Comparison of ENCODE assay signal across 14 cellular contexts in the genomic region with DNA sequence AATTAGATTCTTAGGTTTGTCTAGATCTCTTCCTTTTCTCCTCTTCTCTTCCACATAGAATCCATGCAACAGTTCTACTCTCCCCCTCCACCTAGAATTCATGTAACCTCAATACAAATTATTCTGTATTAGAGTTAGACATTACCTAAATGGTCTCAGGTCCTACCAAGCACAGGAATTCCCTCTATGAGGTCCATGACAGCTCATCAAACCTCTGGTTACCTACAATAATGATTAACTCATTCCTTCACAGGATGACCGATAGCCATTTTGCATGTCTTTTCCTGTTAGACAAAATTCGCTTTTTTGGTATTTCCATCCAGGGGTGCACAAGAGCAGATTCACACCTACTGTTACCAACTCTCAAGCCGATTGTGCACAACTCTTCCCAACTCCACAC. TPM values are rescaled to one million over a fixed set of nuclear protein-coding genes. Genes with fewer than 3 reads are reported as not detected.
DNase-seq lines count a peak whose midpoint lies in the region; ATAC-seq and TF ChIP-seq lines count a peak whose summit lies in the region.
"Had no signal": no experiment of that assay in that cellular context is flagged by ENCODE, and none has a peak within 500 bp of the region (broad histone marks: within the 10 kb centered on the region; RNA-seq: fewer than 3 reads in every experiment).

No MANE protein-coding gene starts in this region.

- no peaks in the 10 kb centered on the region for H3K36me3 Mint-ChIP-seq in nephron (ENCODE audit: low read depth)
- H3K36me3 Mint-ChIP-seq: CD4-positive, alpha-beta memory T cell had no signal

- peaks cover 14% of the 10 kb centered on the region for H3K27me3 Mint-ChIP-seq in nephron (ENCODE audit: low read depth)

- H3K27ac Mint-ChIP-seq in nephron, result peak overlapping the region; percentile 59 to 87 (median 72)
- H3K27ac Mint-ChIP-seq: CD4-positive, alpha-beta memory T cell; GM23338 had no signal

- peaks cover 3% of the 10 kb centered on the region for H3K9me3 Mint-ChIP-seq in nephron
- H3K9me3 Mint-ChIP-seq: GM23338 had no signal

- peaks cover 39% of the 10 kb centered on the region for H3K4me1 Mint-ChIP-seq in nephron
- H3K4me1 Mint-ChIP-seq: CD4-positive, alpha-beta memory T cell had no signal

- peak overlapping the region in 1 of 3 experiments; percentile 39 for H3K4me3 Mint-ChIP-seq in nephron
- H3K4me3 Mint-ChIP-seq: CD4-positive, alpha-beta memory T cell; GM23338 had no signal

- DNase-seq in glomerular visceral epithelial cell (ENCODE audit: extremely low spot score) (peak; percentile 60), dermis blood vessel endothelial cell (no peak)
- DNase-seq: BE2C; CD4-positive, alpha-beta memory T cell; DMS79; H7 had no signal

- no peak for TF ChIP-seq CTCF in nephron (IDR thresholded peaks at IDR 0.05; ENCODE audit: unreplicated experiment in 3 of 3)

- peak; percentile 48 for ATAC-seq in GM18508 (IDR thresholded peaks at IDR 0.05; ENCODE audit: insufficient read depth, unreplicated experiment)
- peak; percentile 60 for ATAC-seq in GM21381 (IDR thresholded peaks at IDR 0.05; ENCODE audit: unreplicated experiment)
- ATAC-seq in GM18873 (IDR thresholded peaks at IDR 0.05; ENCODE audit: low FRiP score, unreplicated experiment), result no peak
- no peak for ATAC-seq in HG03460 (IDR thresholded peaks at IDR 0.05; ENCODE audit: unreplicated experiment)
- ATAC-seq: GM23338, K562 had no signal

RNA-seq across cellular contexts. Expression of a gene that starts 27.4 kb away (rescaled TPM):
- total RNA-seq in dermis blood vessel endothelial cell, result 23.1 and 33.7 TPM in 2 replicates
- total RNA-seq: CD4-positive, alpha-beta memory T cell; G401 had no signal

Comparison
In these comparisons a context has a peak if more than half of its experiments do, and no peak if none do; other contexts are left out.
1. ATAC-seq: peak in GM18508 (single experiment) and GM21381 (single experiment); none in GM18873 (single experiment) and HG03460 (single experiment).